36 cellular contexts compared by ENCODE assay signal in genomic region chr1:177472567-177472966, GRCh38.
"Had no signal": no experiment of that assay in that cellular context is flagged by ENCODE, and none has a peak within 500 bp of the region (broad histone marks: within the 10 kb centered on the region; RNA-seq: fewer than 3 reads in every experiment).

No MANE protein-coding gene starts in this region.

- H3K36me3 ChIP-seq: adrenal gland had no signal

- H3K4me3 ChIP-seq: adrenal gland, body of pancreas, PC-9 had no signal

- H3K27ac ChIP-seq: adrenal gland, body of pancreas, PC-9, VCaP had no signal

- ATAC-seq: activated naive CD4-positive, alpha-beta T cell treated with anti-CD3 and anti-CD28 coated beads, Interleukin-2, amount 50 U/mL, for 72 hours; activated T-cell treated with anti-CD3 and anti-CD28 coated beads, Interleukin-2, amount 50 U/mL, for 4 hours; body of pancreas had no signal

- H3K4me1 ChIP-seq: adrenal gland, body of pancreas had no signal

- H3K27me3 ChIP-seq: adrenal gland, body of pancreas had no signal

- FAIRE-seq: astrocyte, RCC 7860 had no signal

- DNase-seq: activated B cell treated with CpG ODN at 0.5 μM for 24 hours; activated CD4-positive, alpha-beta memory T cell treated with anti-CD3 and anti-CD28 coated beads for 36 hours; activated CD4-positive, alpha-beta T cell treated with anti-CD3 and anti-CD28 coated beads for 4 hours; activated CD4-positive, alpha-beta T cell treated with anti-CD3 and anti-CD28 coated beads, Interleukin-2, amount 50 U/mL, for 1 hour; activated CD4-positive, CD25-positive, alpha-beta regulatory T cell treated with anti-CD3 and anti-CD28 coated beads, Interleukin-2, amount 50 U/mL, for 72 hours; activated CD8-positive, alpha-beta memory T cell treated with anti-CD3 and anti-CD28 coated beads, Interleukin-2, amount 50 U/mL, for 4 hours; activated gamma-delta T cell treated with Interleukin-2 at 50 U/mL for 16 hours; activated naive CD4-positive, alpha-beta T cell treated with anti-CD3 and anti-CD28 coated beads for 36 hours; activated T-cell treated with anti-CD3 and anti-CD28 coated beads for 4 hours; activated T-cell treated with anti-CD3 and anti-CD28 coated beads, Interleukin-2, amount 50 U/mL, for 4 hours; adrenal gland; body of pancreas; central memory CD4-positive, alpha-beta T cell; Karpas-422; KBM-7; MM.1S; MV-4-11; NCI-H1092; NCI-H1417 treated with DMSO at 0.1 percent for 48 hours; NCI-H187 treated with DMSO at 0.1 percent for 48 hours; NCI-H2081; NCI-H2171; NCI-H510A; NCI-H526; NCI-H774; NK-92 treated with Interleukin-12 subunit alpha and Interleukin-12 subunit beta, amount 100 ng/mL, for 24 hours; PC-9; Right ventricle myocardium superior; SW 1271; T-helper 1 cell; T-helper 2 cell; T-helper 9 cell had no signal
